In genomic region chr1:99707535-99708142, GRCh38 we compare ENCODE assay signal across 8 cellular contexts. TPM values are rescaled to one million over a fixed set of nuclear protein-coding genes. Genes with fewer than 3 reads are reported as not detected.
DNase-seq lines count a peak whose midpoint lies in the region; ATAC-seq and TF ChIP-seq lines count a peak whose summit lies in the region.

No MANE protein-coding gene starts in this region.

- peaks cover 6% of the 10 kb centered on the region for H3K4me1 Mint-ChIP-seq in activated T-cell treated with anti-CD3 and anti-CD28 coated beads, Interleukin-2, amount 50 U/mL, for 24 hours (ENCODE audit: low read depth)

- no peak overlapping the region for H3K9ac ChIP-seq in IMR-90 (ENCODE audit: low read depth, low read length)

- H3K4me3 ChIP-seq in IMR-90 (ENCODE audit: insufficient read depth, low read depth, low read length) (no peak overlapping the region), fibroblast of pulmonary artery (replicated peaks; ENCODE audit: low read depth, low read length) (no peak overlapping the region), aorta (ENCODE audit: low read length in 2 of 2) (no peak overlapping the region)

- no peak overlapping the region for H2AK9ac ChIP-seq in IMR-90 (replicated peaks; ENCODE audit: low read depth, low read length, poor library complexity)

- no peak overlapping the region for H4K5ac ChIP-seq in IMR-90 (ENCODE audit: low read depth, low read length)

- no peaks in the 10 kb centered on the region for H3K79me1 ChIP-seq in IMR-90 (ENCODE audit: low read depth in 1 of 2, low read length in 2 of 2)

- peak; percentile 85 for ATAC-seq in GM21447 (IDR thresholded peaks at IDR 0.05; ENCODE audit: unreplicated experiment)
- ATAC-seq in IMR-90 (ENCODE audit: low read depth), result peak; percentile 97
- ATAC-seq in aorta (ENCODE audit: low FRiP score), result peak; percentile 82

- H3K4me2 ChIP-seq in IMR-90 (ENCODE audit: low read depth, low read length), result no peak overlapping the region

- no TSS peak for BruUV-seq in IMR-90 (replicated peaks; lab: Mats Ljungman, UMichigan)

- no peaks in the 10 kb centered on the region for H3K4me1 ChIP-seq in IMR-90 (ENCODE audit: control insufficient read depth, insufficient read depth, low read length)
- H3K4me1 ChIP-seq in aorta (ENCODE audit: control insufficient read depth in 1 of 2, insufficient read depth in 2 of 2, low read length in 2 of 2), result no peaks in the 10 kb centered on the region

- no peak overlapping the region for H3K4ac ChIP-seq in IMR-90 (ENCODE audit: low read depth, low read length)

- peak; percentile 98 for TF ChIP-seq RAD21 in IMR-90 (IDR thresholded peaks at IDR 0.05; ENCODE audit: low read length)

- no peaks in the 10 kb centered on the region for H3K27me3 Mint-ChIP-seq in activated T-cell treated with anti-CD3 and anti-CD28 coated beads, Interleukin-2, amount 50 U/mL, for 24 hours

- H3K27me3 ChIP-seq in IMR-90 (ENCODE audit: control insufficient read depth, insufficient read depth, low read length) (no peaks in the 10 kb centered on the region), aorta (ENCODE audit: control insufficient read depth in 1 of 2, insufficient read depth in 2 of 2, low read length in 1 of 2) (no peaks in the 10 kb centered on the region)

- TF ChIP-seq CTCF in IMR-90 (conservative IDR thresholded peaks at IDR 0.05; ENCODE audit: low read depth, low read length) (peak; percentile 94), fibroblast of pulmonary artery (IDR thresholded peaks at IDR 0.05; ENCODE audit: low read length, missing control alignments) (peak; percentile 86)

- H2BK120ac ChIP-seq in IMR-90 (ENCODE audit: low read depth, low read length), result no peak overlapping the region

- H4K8ac ChIP-seq in IMR-90 (ENCODE audit: low read depth in 2 of 2, low read length in 2 of 2), result no peak overlapping the region

- intact Hi-C loops in IMR-90 (cut with micrococcal nuclease), result loop anchor here (1.0 to 10.0 kb wide), 7 partner anchors 180 to 959 kb away; no protein-coding TSS in a partner anchor
- intact Hi-C loops in aorta (cut with DNase I), result loop anchor here (5.0 to 10.0 kb wide), 2 partner anchors 523 to 525 kb away; no protein-coding TSS in a partner anchor

- dilution Hi-C loops in IMR-90 (cut with HindIII; ENCODE audit: low sequenced_read_pairs, unreplicated experiment), result no loop called here

- DNase-seq in DMS79 treated with DMSO at 0.1 percent for 48 hours (lab: John Stamatoyannopoulos, UW), result peak; percentile 80
- DNase-seq in IMR-90, result peak; percentile 65
- DNase-seq in OCI-M1 (lab: John Stamatoyannopoulos, UW), result peak; percentile 83
- peak; percentile 50 for DNase-seq in activated T-cell treated with anti-CD3 and anti-CD28 coated beads, Interleukin-2, amount 50 U/mL, for 24 hours
- DNase-seq in fibroblast of pulmonary artery (ENCODE audit: low read depth), result peak; percentile 85
- DNase-seq in occipital lobe (lab: John Stamatoyannopoulos, UW), result peak; percentile 18
- peak in 1 of 2 donors; percentile 60 for DNase-seq in aorta

- no peak overlapping the region for H2BK5ac ChIP-seq in IMR-90 (ENCODE audit: low read depth, low read length, poor library complexity, severe bottlenecking)

- TF ChIP-seq POLR2A in IMR-90 (IDR thresholded peaks at IDR 0.05; ENCODE audit: low read depth, low read length), result 0 out of 2 replicates have a peak, but pooled peaks have one; percentile 31

- no peak overlapping the region for H3K27ac Mint-ChIP-seq in activated T-cell treated with anti-CD3 and anti-CD28 coated beads, Interleukin-2, amount 50 U/mL, for 24 hours

- H3K14ac ChIP-seq in IMR-90 (replicated peaks; ENCODE audit: low read depth, low read length), result no peak overlapping the region

- in situ Hi-C loops in IMR-90 (cut with MboI; ENCODE audit: low sequenced_read_pairs), result loop anchor here (10.0 kb wide), 1 partner anchor 913 kb away; no protein-coding TSS in a partner anchor

- H3K36me3 ChIP-seq in IMR-90 (ENCODE audit: control insufficient read depth, insufficient read depth, low read length), result no peaks in the 10 kb centered on the region
- peaks cover 0 to 7% of the 10 kb centered on the region in 2 donors for H3K36me3 ChIP-seq in aorta (ENCODE audit: control insufficient read depth in 1 of 2, insufficient read depth in 2 of 2, low read length in 1 of 2)

- no peaks in the 10 kb centered on the region for H4K20me1 ChIP-seq in IMR-90 (ENCODE audit: insufficient read depth, low read length)

- no peak overlapping the region for H2BK15ac ChIP-seq in IMR-90 (ENCODE audit: low read depth, low read length)

- H3K56ac ChIP-seq in IMR-90 (ENCODE audit: extremely low read depth, insufficient read depth, low read length), result no peak overlapping the region

- no peak overlapping the region for H3K23ac ChIP-seq in IMR-90 (ENCODE audit: low read depth, low read length)

- H3K18ac ChIP-seq in IMR-90 (ENCODE audit: low read depth, low read length), result no peak overlapping the region

- CTCF ChIA-PET in IMR-90 (lab: Yijun Ruan, JAX), result interaction anchor here (0.6 to 1.2 kb wide), 5 partner anchors 22 to 954 kb away, joined by 3 to 6 read pairs (median 4); no protein-coding TSS in a partner anchor

- no peak overlapping the region for H3K4me3 Mint-ChIP-seq in activated T-cell treated with anti-CD3 and anti-CD28 coated beads, Interleukin-2, amount 50 U/mL, for 24 hours

- H3K9me3 ChIP-seq in IMR-90 (ENCODE audit: control insufficient read depth, insufficient read depth, low read length), result no peaks in the 10 kb centered on the region
- no peaks in the 10 kb centered on the region for H3K9me3 ChIP-seq in aorta (ENCODE audit: control insufficient read depth, low read length)

- H3K27ac ChIP-seq in IMR-90 (ENCODE audit: insufficient read depth, low read length) (no peak overlapping the region), aorta (ENCODE audit: low read depth in 1 of 2, low read length in 2 of 2) (no peak overlapping the region)

- H2AK5ac ChIP-seq in IMR-90 (ENCODE audit: low read depth, low read length), result no peak overlapping the region

- no peak overlapping the region for H2AFZ ChIP-seq in IMR-90 (replicated peaks; ENCODE audit: low read length, poor library complexity)

- POLR2A ChIA-PET in IMR-90 (lab: Charles Lee; ENCODE audit: unreplicated experiment), result no interaction called here

- H3K36me3 Mint-ChIP-seq in activated T-cell treated with anti-CD3 and anti-CD28 coated beads, Interleukin-2, amount 50 U/mL, for 24 hours (ENCODE audit: low read depth), result no peaks in the 10 kb centered on the region

- H3K9me3 Mint-ChIP-seq in activated T-cell treated with anti-CD3 and anti-CD28 coated beads, Interleukin-2, amount 50 U/mL, for 24 hours, result no peaks in the 10 kb centered on the region

- H4K91ac ChIP-seq in IMR-90 (ENCODE audit: insufficient read depth, low read depth, low read length), result no peak overlapping the region

- no CpG with 5 or more reads among the region's 4 CpGs for WGBS in IMR-90 (ENCODE audit: extremely low coverage in 2 of 2, insufficient read length in 1 of 2), 2 experiments
- 22 to 25% methylated on average over 4 of the region's 4 CpGs for WGBS in aorta, 2 donors

- no peak overlapping the region for H2BK20ac ChIP-seq in IMR-90 (ENCODE audit: low read depth, low read length)

- H3K9me1 ChIP-seq in IMR-90 (ENCODE audit: insufficient read depth, low read length), result no peaks in the 10 kb centered on the region

TF ChIP-seq in IMR-90, 13 proteins besides CTCF, POLR2A, EP300 and RAD21:
- TF ChIP-seq SMC3 (IDR thresholded peaks at IDR 0.05; ENCODE audit: low read depth, low read length), result peak; percentile 93
- TF ChIP-seq MAZ (IDR thresholded peaks at IDR 0.05; ENCODE audit: borderline replicate concordance, low read depth, low read length), result no peak

RNA-seq across cellular contexts. Expression of gene FRRS1, which starts 58.8 kb away (rescaled TPM):
- 21.7 and 23.5 TPM in 2 replicates for total RNA-seq in IMR-90 (2012; rRNA removed)
- polyA plus RNA-seq in IMR-90 (2012; rRNA removed), result 3.2 and 3.8 TPM in 2 replicates
- 1.2 and 1.3 TPM in 2 replicates for polyA plus RNA-seq in IMR-90 (2012; cell fraction: cytosol; rRNA removed)
- polyA plus RNA-seq in IMR-90 (2012; cell fraction: nucleus; rRNA removed; ENCODE audit: low replicate concordance), result 0.28 and 3.9 TPM in 2 replicates
- 1.9 TPM for total RNA-seq in occipital lobe
- total RNA-seq in aorta, result 1 to 10 TPM; 6.7 to 9.2 TPM
- polyA plus RNA-seq in aorta, result 1 to 10 TPM; 1.9 to 2.0 TPM
